Comparison of ENCODE assay signal across 11 cellular contexts in the genomic region with DNA sequence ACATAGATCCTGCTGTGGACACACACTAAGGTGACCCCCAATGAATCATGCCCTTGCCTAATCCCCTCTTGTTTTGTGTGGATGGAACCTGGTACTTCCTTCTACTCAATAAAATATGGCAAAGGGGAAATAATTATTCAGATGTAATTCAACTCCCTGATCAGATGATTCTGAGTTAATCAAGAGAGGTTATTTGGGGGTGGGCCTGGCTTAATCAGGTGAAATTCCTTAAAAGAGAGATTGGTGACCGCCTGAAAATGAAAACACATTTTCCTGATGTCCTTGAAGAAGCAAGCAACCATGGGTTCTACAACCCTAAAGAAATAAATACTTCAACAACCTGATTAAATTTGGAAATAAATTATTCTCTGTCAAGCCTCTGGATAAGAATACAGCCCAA. TPM values are rescaled to one million over a fixed set of nuclear protein-coding genes. Genes with fewer than 3 reads are reported as not detected.
"Had no signal": no experiment of that assay in that cellular context is flagged by ENCODE, and none has a peak within 500 bp of the region (broad histone marks: within the 10 kb centered on the region; RNA-seq: fewer than 3 reads in every experiment).

No MANE protein-coding gene starts in this region.

- H3K9ac ChIP-seq: KMS-11 had no signal

- H3K4me2 ChIP-seq: KMS-11 had no signal

- DNase-seq: IMR-90, Karpas-422, KBM-7, KG1 had no signal

- FAIRE-seq: HepG2, HTR-8/SVneo had no signal

- ATAC-seq: HepG2 had no signal

- H3K27ac ChIP-seq: HL-60, KMS-11 had no signal

RNA-seq across cellular contexts. Expression of a gene that starts 8.3 kb away (rescaled TPM):
- total RNA-seq: HepG2, HT-29, HT1080, IMR-90 had no signal
- polyA plus RNA-seq: HepG2, IgD-negative memory B cell, IMR-90 had no signal
